1 cellular context compared by ENCODE assay signal in genomic region chr7:1576521-1577253, GRCh38.
A peak's percentile ranks its signal among the peaks of the same experiment; 100 is the strongest.
TF ChIP-seq lines count a peak whose summit lies in the region.

No MANE protein-coding gene starts in this region.

TF ChIP-seq in WTC11, 78 proteins besides CTCF, POLR2A, EP300 and RAD21 (continued from another document):
- no peak for TF ChIP-seq MLX (CRISPR knock-in tag; IDR thresholded peaks at IDR 0.05)
- TF ChIP-seq TEAD1 (CRISPR knock-in tag; IDR thresholded peaks at IDR 0.05), result peak; percentile 61; the same call in 1 of the 2 replicates
- TF ChIP-seq, protein P1, sequence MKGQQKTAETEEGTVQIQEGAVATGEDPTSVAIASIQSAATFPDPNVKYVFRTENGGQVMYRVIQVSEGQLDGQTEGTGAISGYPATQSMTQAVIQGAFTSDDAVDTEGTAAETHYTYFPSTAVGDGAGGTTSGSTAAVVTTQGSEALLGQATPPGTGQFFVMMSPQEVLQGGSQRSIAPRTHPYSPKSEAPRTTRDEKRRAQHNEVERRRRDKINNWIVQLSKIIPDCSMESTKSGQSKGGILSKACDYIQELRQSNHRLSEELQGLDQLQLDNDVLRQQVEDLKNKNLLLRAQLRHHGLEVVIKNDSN (CRISPR knock-in tag; IDR thresholded peaks at IDR 0.05), result peak; percentile 46; the same call in 1 of the 2 replicates
- peak; percentile 100 for TF ChIP-seq ZNF121 (CRISPR knock-in tag; IDR thresholded peaks at IDR 0.05)
- TF ChIP-seq ZNF138 (CRISPR knock-in tag; conservative IDR thresholded peaks at IDR 0.05), result no peak
- TF ChIP-seq TEAD4 (CRISPR knock-in tag; IDR thresholded peaks at IDR 0.05), result 0 out of 2 replicates have a peak, but pooled peaks have one; percentile 21
- TF ChIP-seq CREB1 (CRISPR knock-in tag; IDR thresholded peaks at IDR 0.05), result 0 out of 2 replicates have a peak, but pooled peaks have one; percentile 10
- TF ChIP-seq SOX15 (CRISPR knock-in tag; IDR thresholded peaks at IDR 0.05), result no peak
- no peak for TF ChIP-seq JUN (CRISPR knock-in tag; IDR thresholded peaks at IDR 0.05)
- no peak for TF ChIP-seq RELA (CRISPR knock-in tag; IDR thresholded peaks at IDR 0.05; ENCODE audit: borderline replicate concordance)
- no peak for TF ChIP-seq TCF7 (CRISPR knock-in tag; IDR thresholded peaks at IDR 0.05; ENCODE audit: low read depth)
- no peak for TF ChIP-seq CBFB (CRISPR knock-in tag; IDR thresholded peaks at IDR 0.05; ENCODE audit: low read depth)
- peak; percentile 69; the same call in 1 of the 2 replicates for TF ChIP-seq ZNF281 (CRISPR knock-in tag; IDR thresholded peaks at IDR 0.05)
- TF ChIP-seq ERG (CRISPR knock-in tag; IDR thresholded peaks at IDR 0.05), result 0 out of 2 replicates have a peak, but pooled peaks have one; percentile 47
- TF ChIP-seq, protein P2, sequence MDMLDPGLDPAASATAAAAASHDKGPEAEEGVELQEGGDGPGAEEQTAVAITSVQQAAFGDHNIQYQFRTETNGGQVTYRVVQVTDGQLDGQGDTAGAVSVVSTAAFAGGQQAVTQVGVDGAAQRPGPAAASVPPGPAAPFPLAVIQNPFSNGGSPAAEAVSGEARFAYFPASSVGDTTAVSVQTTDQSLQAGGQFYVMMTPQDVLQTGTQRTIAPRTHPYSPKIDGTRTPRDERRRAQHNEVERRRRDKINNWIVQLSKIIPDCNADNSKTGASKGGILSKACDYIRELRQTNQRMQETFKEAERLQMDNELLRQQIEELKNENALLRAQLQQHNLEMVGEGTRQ (CRISPR knock-in tag; IDR thresholded peaks at IDR 0.05), result peak; percentile 26; the same call in 1 of the 2 replicates
- TF ChIP-seq, protein P3, sequence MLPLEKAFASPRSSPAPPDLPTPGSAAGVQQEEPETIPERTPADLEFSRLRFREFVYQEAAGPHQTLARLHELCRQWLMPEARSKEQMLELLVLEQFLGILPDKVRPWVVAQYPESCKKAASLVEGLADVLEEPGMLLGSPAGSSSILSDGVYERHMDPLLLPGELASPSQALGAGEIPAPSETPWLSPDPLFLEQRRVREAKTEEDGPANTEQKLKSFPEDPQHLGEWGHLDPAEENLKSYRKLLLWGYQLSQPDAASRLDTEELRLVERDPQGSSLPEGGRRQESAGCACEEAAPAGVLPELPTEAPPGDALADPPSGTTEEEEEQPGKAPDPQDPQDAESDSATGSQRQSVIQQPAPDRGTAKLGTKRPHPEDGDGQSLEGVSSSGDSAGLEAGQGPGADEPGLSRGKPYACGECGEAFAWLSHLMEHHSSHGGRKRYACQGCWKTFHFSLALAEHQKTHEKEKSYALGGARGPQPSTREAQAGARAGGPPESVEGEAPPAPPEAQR (CRISPR knock-in tag; IDR thresholded peaks at IDR 0.05), result peak; percentile 11; the same call in 1 of the 2 replicates
- TF ChIP-seq NFYB (CRISPR knock-in tag; conservative IDR thresholded peaks at IDR 0.05; ENCODE audit: low read depth), result no peak
- 0 out of 2 replicates have a peak, but pooled peaks have one; percentile 55 for TF ChIP-seq SMAD3 (CRISPR knock-in tag; IDR thresholded peaks at IDR 0.05; ENCODE audit: borderline replicate concordance)
- TF ChIP-seq ZNF416 (CRISPR knock-in tag; IDR thresholded peaks at IDR 0.05), result no peak
- peak; percentile 35 for TF ChIP-seq ETV6 (CRISPR knock-in tag; IDR thresholded peaks at IDR 0.05)
- TF ChIP-seq GTF2I (CRISPR knock-in tag; conservative IDR thresholded peaks at IDR 0.05), result peak; percentile 97
- 0 out of 2 replicates have a peak, but pooled peaks have one; percentile 34 for TF ChIP-seq IRF1 (CRISPR knock-in tag; IDR thresholded peaks at IDR 0.05)
- TF ChIP-seq, protein P4, sequence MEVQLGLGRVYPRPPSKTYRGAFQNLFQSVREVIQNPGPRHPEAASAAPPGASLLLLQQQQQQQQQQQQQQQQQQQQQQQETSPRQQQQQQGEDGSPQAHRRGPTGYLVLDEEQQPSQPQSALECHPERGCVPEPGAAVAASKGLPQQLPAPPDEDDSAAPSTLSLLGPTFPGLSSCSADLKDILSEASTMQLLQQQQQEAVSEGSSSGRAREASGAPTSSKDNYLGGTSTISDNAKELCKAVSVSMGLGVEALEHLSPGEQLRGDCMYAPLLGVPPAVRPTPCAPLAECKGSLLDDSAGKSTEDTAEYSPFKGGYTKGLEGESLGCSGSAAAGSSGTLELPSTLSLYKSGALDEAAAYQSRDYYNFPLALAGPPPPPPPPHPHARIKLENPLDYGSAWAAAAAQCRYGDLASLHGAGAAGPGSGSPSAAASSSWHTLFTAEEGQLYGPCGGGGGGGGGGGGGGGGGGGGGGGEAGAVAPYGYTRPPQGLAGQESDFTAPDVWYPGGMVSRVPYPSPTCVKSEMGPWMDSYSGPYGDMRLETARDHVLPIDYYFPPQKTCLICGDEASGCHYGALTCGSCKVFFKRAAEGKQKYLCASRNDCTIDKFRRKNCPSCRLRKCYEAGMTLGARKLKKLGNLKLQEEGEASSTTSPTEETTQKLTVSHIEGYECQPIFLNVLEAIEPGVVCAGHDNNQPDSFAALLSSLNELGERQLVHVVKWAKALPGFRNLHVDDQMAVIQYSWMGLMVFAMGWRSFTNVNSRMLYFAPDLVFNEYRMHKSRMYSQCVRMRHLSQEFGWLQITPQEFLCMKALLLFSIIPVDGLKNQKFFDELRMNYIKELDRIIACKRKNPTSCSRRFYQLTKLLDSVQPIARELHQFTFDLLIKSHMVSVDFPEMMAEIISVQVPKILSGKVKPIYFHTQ (CRISPR knock-in tag; IDR thresholded peaks at IDR 0.05), result no peak
